In genomic region chr1:117782056-117782455, GRCh38 we compare ENCODE assay signal across 2 cellular contexts.
TF ChIP-seq lines count a peak whose summit lies in the region.

No MANE protein-coding gene starts in this region.

TF ChIP-seq in IMR-90, 13 proteins besides CTCF, POLR2A, EP300 and RAD21:
- TF ChIP-seq CHD1 (IDR thresholded peaks at IDR 0.05; ENCODE audit: low read depth, low read length) (no peak), NFE2L2 (IDR thresholded peaks at IDR 0.05; ENCODE audit: low read depth, low read length) (no peak), BHLHE40 (IDR thresholded peaks at IDR 0.05; ENCODE audit: low read depth, low read length) (no peak), CEBPB (IDR thresholded peaks at IDR 0.05; ENCODE audit: low read depth, low read length) (no peak), MAZ (IDR thresholded peaks at IDR 0.05; ENCODE audit: borderline replicate concordance, low read depth, low read length) (no peak), MXI1 (IDR thresholded peaks at IDR 0.05; ENCODE audit: borderline replicate concordance, low read depth, low read length) (no peak), FOS (IDR thresholded peaks at IDR 0.05; ENCODE audit: low read depth, low read length) (no peak), SMC3 (IDR thresholded peaks at IDR 0.05; ENCODE audit: low read depth, low read length) (no peak), USF2 (IDR thresholded peaks at IDR 0.05; ENCODE audit: low read depth, low read length) (no peak)
TF ChIP-seq in IMR-90: peak in this region for 0.

TF ChIP-seq in H1, 55 proteins besides CTCF, POLR2A, EP300 and RAD21:
- TF ChIP-seq, protein P1, sequence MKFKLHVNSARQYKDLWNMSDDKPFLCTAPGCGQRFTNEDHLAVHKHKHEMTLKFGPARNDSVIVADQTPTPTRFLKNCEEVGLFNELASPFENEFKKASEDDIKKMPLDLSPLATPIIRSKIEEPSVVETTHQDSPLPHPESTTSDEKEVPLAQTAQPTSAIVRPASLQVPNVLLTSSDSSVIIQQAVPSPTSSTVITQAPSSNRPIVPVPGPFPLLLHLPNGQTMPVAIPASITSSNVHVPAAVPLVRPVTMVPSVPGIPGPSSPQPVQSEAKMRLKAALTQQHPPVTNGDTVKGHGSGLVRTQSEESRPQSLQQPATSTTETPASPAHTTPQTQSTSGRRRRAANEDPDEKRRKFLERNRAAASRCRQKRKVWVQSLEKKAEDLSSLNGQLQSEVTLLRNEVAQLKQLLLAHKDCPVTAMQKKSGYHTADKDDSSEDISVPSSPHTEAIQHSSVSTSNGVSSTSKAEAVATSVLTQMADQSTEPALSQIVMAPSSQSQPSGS (IDR thresholded peaks at IDR 0.05; ENCODE audit: low read length), result no peak
- TF ChIP-seq ATF3 (IDR thresholded peaks at IDR 0.05; ENCODE audit: insufficient read depth, low read depth, low read length), result no peak
- no peak for TF ChIP-seq BCL11A (IDR thresholded peaks at IDR 0.05; ENCODE audit: low read depth in 2 of 2, low read length in 2 of 2)
- TF ChIP-seq, protein P2, sequence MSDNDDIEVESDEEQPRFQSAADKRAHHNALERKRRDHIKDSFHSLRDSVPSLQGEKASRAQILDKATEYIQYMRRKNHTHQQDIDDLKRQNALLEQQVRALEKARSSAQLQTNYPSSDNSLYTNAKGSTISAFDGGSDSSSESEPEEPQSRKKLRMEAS (IDR thresholded peaks at IDR 0.05), result no peak
- TF ChIP-seq MAFK (IDR thresholded peaks at IDR 0.05; ENCODE audit: low read depth, low read length), result no peak
- no peak for TF ChIP-seq CEBPB (IDR thresholded peaks at IDR 0.05; ENCODE audit: low read depth, low read length)
- no peak for TF ChIP-seq USF2 (IDR thresholded peaks at IDR 0.05; ENCODE audit: low read length)
- TF ChIP-seq POU5F1 (IDR thresholded peaks at IDR 0.05; ENCODE audit: low read depth, low read length), result no peak
- TF ChIP-seq KDM1A (IDR thresholded peaks at IDR 0.05; ENCODE audit: borderline replicate concordance, low read length), result no peak
- TF ChIP-seq SUZ12 (IDR thresholded peaks at IDR 0.05; ENCODE audit: low read length), result no peak
- no peak for TF ChIP-seq NANOG (IDR thresholded peaks at IDR 0.05; ENCODE audit: insufficient read depth, low read depth, low read length, poor library complexity, severe bottlenecking)
- no peak for TF ChIP-seq SP4 (IDR thresholded peaks at IDR 0.05; ENCODE audit: low read length)
- TF ChIP-seq JUN (IDR thresholded peaks at IDR 0.05; ENCODE audit: low read depth, low read length), result no peak
- TF ChIP-seq ASH2L (IDR thresholded peaks at IDR 0.05; ENCODE audit: low read length), result no peak
- no peak for TF ChIP-seq SIRT6 (IDR thresholded peaks at IDR 0.05; ENCODE audit: low read length)
- no peak for TF ChIP-seq HDAC2 (IDR thresholded peaks at IDR 0.05; ENCODE audit: borderline replicate concordance in 1 of 2, low read depth in 2 of 2, low read length in 2 of 2)
- no peak for TF ChIP-seq PHF8 (conservative IDR thresholded peaks at IDR 0.05; ENCODE audit: low read depth, low read length)
- no peak for TF ChIP-seq CHD7 (IDR thresholded peaks at IDR 0.05; ENCODE audit: insufficient replicate concordance, low read length)
